Comparison of ENCODE assay signal across 20 cellular contexts in genomic region chr3:59653405-59654119, GRCh38.
A peak's percentile ranks its signal among the peaks of the same experiment; 100 is the strongest.
DNase-seq lines count a peak whose midpoint lies in the region; ATAC-seq and TF ChIP-seq lines count a peak whose summit lies in the region.
"Had no signal": no experiment of that assay in that cellular context is flagged by ENCODE, and none has a peak within 500 bp of the region (broad histone marks: within the 10 kb centered on the region; RNA-seq: fewer than 3 reads in every experiment).

No MANE protein-coding gene starts in this region.

- peaks cover 8 to 15% of the 10 kb centered on the region in 2 donors for H3K9me3 Mint-ChIP-seq in natural killer cell

- H3K79me2 ChIP-seq in Karpas-422 (ENCODE audit: low read length): no peaks in the 10 kb centered on the region

- peaks cover 19% of the 10 kb centered on the region for H3K36me3 Mint-ChIP-seq in natural killer cell

- no peak for DNase-seq in Right ventricle myocardium inferior (ENCODE audit: missing footprints)
- no peak for DNase-seq in cardiac septum (ENCODE audit: low spot score)
- DNase-seq in fibroblast of peridontal ligament (ENCODE audit: extremely low read depth): peak; percentile 88
- no peak for DNase-seq in anterior cingulate cortex (lab: John Stamatoyannopoulos, UW)
- no peak for DNase-seq in Karpas-422
- DNase-seq in natural killer cell: no peak
- DNase-seq: 8988T; activated CD4-positive, alpha-beta T cell treated with anti-CD3 and anti-CD28 coated beads, Interleukin-2, amount 50 U/mL, for 4 hours; activated naive CD4-positive, alpha-beta T cell treated with anti-CD3 and anti-CD28 coated beads for 36 hours; activated T-cell treated with anti-CD3 and anti-CD28 coated beads for 4 hours; erythroblast; HCEC 1CT; kidney glomerular epithelial cell; NCI-H1417; NCI-H748 treated with DMSO at 0.1 percent for 48 hours had no signal

- TF ChIP-seq CTCF in neutrophil (IDR thresholded peaks at IDR 0.05) (no peak), natural killer cell (IDR thresholded peaks at IDR 0.05) (no peak)

- H3K4me2 ChIP-seq in Karpas-422 (ENCODE audit: low read depth, low read length, poor library complexity, severe bottlenecking): no peak overlapping the region
- H3K4me2 ChIP-seq: BLaER1 treated with 17β-estradiol and CSF1 and Interleukin-3, amounts not matched to agents 10 nM and 100 nM had no signal

- H3K9ac ChIP-seq in Karpas-422 (ENCODE audit: low read length): no peak overlapping the region
- H3K9ac ChIP-seq: BLaER1 treated with 17β-estradiol and CSF1 and Interleukin-3, amounts not matched to agents 10 nM and 100 nM had no signal

- ATAC-seq in Right ventricle myocardium inferior (peak; percentile 68), HG03520 (IDR thresholded peaks at IDR 0.05; ENCODE audit: unreplicated experiment) (no peak), natural killer cell (no peak)

- no peak overlapping the region for H2AFZ ChIP-seq in Karpas-422 (ENCODE audit: low read length)

- H3K9me3 ChIP-seq in neutrophil (no peaks in the 10 kb centered on the region), Karpas-422 (ENCODE audit: low read length) (peaks cover 8% of the 10 kb centered on the region; the same call in 1 of the 2 replicates)
- H3K9me3 ChIP-seq: thyroid gland had no signal

- intact Hi-C loops in Right ventricle myocardium inferior (cut with DNase I): no loop called here
- intact Hi-C loops in cardiac septum (cut with DNase I): no loop called here
- intact Hi-C loops in natural killer cell (cut with micrococcal nuclease): no loop called here

- no peak overlapping the region for H3K4me3 Mint-ChIP-seq in natural killer cell
- H3K4me3 Mint-ChIP-seq: activated naive CD4-positive, alpha-beta T cell treated with anti-CD3 and anti-CD28 coated beads for 36 hours; dendritic cell treated with granulocyte-macrophage colony-stimulating factor and Interleukin-4, amounts not matched to agents 40 ng/mL and 50 ng/mL, for 4 days had no signal

- no peaks in the 10 kb centered on the region for H3K4me1 Mint-ChIP-seq in natural killer cell

- peak overlapping the region; percentile 66 for H3K27ac ChIP-seq in neutrophil
- H3K27ac ChIP-seq in Karpas-422 (ENCODE audit: low read length): no peak overlapping the region
- H3K27ac ChIP-seq: BLaER1 treated with 17β-estradiol and CSF1 and Interleukin-3, amounts not matched to agents 10 nM and 100 nM; thyroid gland had no signal

- peaks cover 18 to 30% of the 10 kb centered on the region in 2 experiments for H3K4me1 ChIP-seq in neutrophil (ENCODE audit: control insufficient read depth in 1 of 2, insufficient read depth in 1 of 2, low read depth in 1 of 2, low read length in 1 of 2)
- H3K4me1 ChIP-seq in Karpas-422 (ENCODE audit: low read length): no peaks in the 10 kb centered on the region
- H3K4me1 ChIP-seq: thyroid gland had no signal

- H3K27ac Mint-ChIP-seq in natural killer cell: no peak overlapping the region
- H3K27ac Mint-ChIP-seq: activated naive CD4-positive, alpha-beta T cell treated with anti-CD3 and anti-CD28 coated beads for 36 hours; dendritic cell treated with granulocyte-macrophage colony-stimulating factor and Interleukin-4, amounts not matched to agents 40 ng/mL and 50 ng/mL, for 4 days had no signal

- H3K36me3 ChIP-seq in neutrophil: no peaks in the 10 kb centered on the region
- H3K36me3 ChIP-seq in Karpas-422 (ENCODE audit: insufficient read depth, low read length): no peaks in the 10 kb centered on the region
- H3K36me3 ChIP-seq: BLaER1 treated with 17β-estradiol and CSF1 and Interleukin-3, amounts not matched to agents 10 nM and 100 nM; thyroid gland had no signal

- H4K20me1 ChIP-seq in Karpas-422 (ENCODE audit: insufficient read depth, low read depth, low read length): no peaks in the 10 kb centered on the region
- H4K20me1 ChIP-seq: BLaER1 treated with 17β-estradiol and CSF1 and Interleukin-3, amounts not matched to agents 10 nM and 100 nM had no signal

- H3K27me3 ChIP-seq in neutrophil: no peaks in the 10 kb centered on the region
- no peaks in the 10 kb centered on the region for H3K27me3 ChIP-seq in Karpas-422 (ENCODE audit: low read length)
- H3K27me3 ChIP-seq: BLaER1 treated with 17β-estradiol and CSF1 and Interleukin-3, amounts not matched to agents 10 nM and 100 nM; thyroid gland had no signal

- no peaks in the 10 kb centered on the region for H3K9me2 ChIP-seq in Karpas-422 (replicated peaks; ENCODE audit: insufficient read depth, low read length)

- no peaks in the 10 kb centered on the region for H3K27me3 Mint-ChIP-seq in natural killer cell (ENCODE audit: low read depth in 2 of 2)
- H3K27me3 Mint-ChIP-seq: dendritic cell treated with granulocyte-macrophage colony-stimulating factor and Interleukin-4, amounts not matched to agents 40 ng/mL and 50 ng/mL, for 4 days had no signal

- H3K4me3 ChIP-seq in neutrophil (ENCODE audit: low read depth in 1 of 2, low read length in 1 of 2) (no peak overlapping the region), Karpas-422 (ENCODE audit: low read length) (no peak overlapping the region)
- H3K4me3 ChIP-seq: BLaER1 treated with 17β-estradiol and CSF1 and Interleukin-3, amounts not matched to agents 10 nM and 100 nM; thyroid gland had no signal
